Comparison of ENCODE assay signal across 11 cellular contexts in genomic region chr12:108638997-108639822, GRCh38. TPM values are rescaled to one million over a fixed set of nuclear protein-coding genes. Genes with fewer than 3 reads are reported as not detected.
DNase-seq lines count a peak whose midpoint lies in the region; ATAC-seq and TF ChIP-seq lines count a peak whose summit lies in the region.
"Had no signal": no experiment of that assay in that cellular context is flagged by ENCODE, and none has a peak within 500 bp of the region (broad histone marks: within the 10 kb centered on the region; RNA-seq: fewer than 3 reads in every experiment).

No MANE protein-coding gene starts in this region.

- peak overlapping the region; percentile 100 for H3K27ac ChIP-seq in OCI-LY1 (ENCODE audit: low read depth, low read length, poor library complexity, severe bottlenecking)
- H3K27ac ChIP-seq: VCaP had no signal

- no peaks in the 10 kb centered on the region for H3K9me3 Mint-ChIP-seq in effector memory CD8-positive, alpha-beta T cell
- H3K9me3 Mint-ChIP-seq in neural crest cell = no peaks in the 10 kb centered on the region
- no peaks in the 10 kb centered on the region for H3K9me3 Mint-ChIP-seq in activated T-helper 2 cell treated with anti-CD3 and anti-CD28 coated beads, Interferon-gamma antibody, Interleukin-2, Interleukin-4, amounts not matched to agents 10 μg/mL and 5 μg/mL and 100 μg/mL, durations not matched to agents 14 hours and 24 hours and 36 hours
- H3K9me3 Mint-ChIP-seq: activated T-cell treated with anti-CD3 and anti-CD28 coated beads, Interleukin-2, amount 50 U/mL, for 72 hours; natural killer cell had no signal

- no peaks in the 10 kb centered on the region for H3K27me3 Mint-ChIP-seq in effector memory CD8-positive, alpha-beta T cell
- peaks cover 3% of the 10 kb centered on the region for H3K27me3 Mint-ChIP-seq in neural crest cell (ENCODE audit: low read depth)
- H3K27me3 Mint-ChIP-seq in activated T-helper 2 cell treated with anti-CD3 and anti-CD28 coated beads, Interferon-gamma antibody, Interleukin-2, Interleukin-4, amounts not matched to agents 10 μg/mL and 5 μg/mL and 100 μg/mL, durations not matched to agents 14 hours and 24 hours and 36 hours (ENCODE audit: low read depth) = no peaks in the 10 kb centered on the region

- ATAC-seq in effector memory CD8-positive, alpha-beta T cell (replicated peaks) = no peak
- ATAC-seq in HG03469 (IDR thresholded peaks at IDR 0.05; ENCODE audit: unreplicated experiment) (no peak), GM21360 (IDR thresholded peaks at IDR 0.05; ENCODE audit: unreplicated experiment) (no peak)
- ATAC-seq: natural killer cell had no signal

- peaks cover 22 to 25% of the 10 kb centered on the region in 2 donors for H3K4me1 Mint-ChIP-seq in effector memory CD8-positive, alpha-beta T cell (ENCODE audit: low read depth in 2 of 2)
- peaks cover 64% of the 10 kb centered on the region for H3K4me1 Mint-ChIP-seq in neural crest cell
- peaks cover 42% of the 10 kb centered on the region for H3K4me1 Mint-ChIP-seq in activated T-helper 2 cell treated with anti-CD3 and anti-CD28 coated beads, Interferon-gamma antibody, Interleukin-2, Interleukin-4, amounts not matched to agents 10 μg/mL and 5 μg/mL and 100 μg/mL, durations not matched to agents 14 hours and 24 hours and 36 hours (ENCODE audit: low read depth)

- DNase-seq in D341Med (ENCODE audit: low spot score) (peak; percentile 25), neural crest cell (ENCODE audit: low read depth, low spot score) (no peak), NCI-H748 treated with DMSO at 0.1 percent for 48 hours (lab: John Stamatoyannopoulos, UW) (no peak)
- no peak for DNase-seq in effector memory CD8-positive, alpha-beta T cell
- DNase-seq in activated T-helper 2 cell treated with anti-CD3 and anti-CD28 coated beads, Interferon-gamma antibody, Interleukin-2, Interleukin-4, amounts not matched to agents 10 μg/mL and 5 μg/mL and 100 μg/mL, durations not matched to agents 14 hours and 24 hours and 36 hours (ENCODE audit: low spot score) = no peak
- DNase-seq: activated T-cell treated with anti-CD3 and anti-CD28 coated beads, Interleukin-2, amount 50 U/mL, for 72 hours; natural killer cell had no signal

- H4K20me1 ChIP-seq in OCI-LY1 (ENCODE audit: insufficient read depth, low read length) = no peaks in the 10 kb centered on the region

- H3K36me3 Mint-ChIP-seq in effector memory CD8-positive, alpha-beta T cell (ENCODE audit: insufficient read depth) = peaks cover 11% of the 10 kb centered on the region
- no peaks in the 10 kb centered on the region for H3K36me3 Mint-ChIP-seq in neural crest cell (ENCODE audit: low read depth)
- no peaks in the 10 kb centered on the region for H3K36me3 Mint-ChIP-seq in activated T-helper 2 cell treated with anti-CD3 and anti-CD28 coated beads, Interferon-gamma antibody, Interleukin-2, Interleukin-4, amounts not matched to agents 10 μg/mL and 5 μg/mL and 100 μg/mL, durations not matched to agents 14 hours and 24 hours and 36 hours (ENCODE audit: low read depth)
- H3K36me3 Mint-ChIP-seq: natural killer cell had no signal

- peak overlapping the region; percentile 3 to 44 for H3K27ac Mint-ChIP-seq in effector memory CD8-positive, alpha-beta T cell
- peak overlapping the region; percentile 95 for H3K27ac Mint-ChIP-seq in neural crest cell (ENCODE audit: unreplicated experiment)
- H3K27ac Mint-ChIP-seq in activated T-helper 2 cell treated with anti-CD3 and anti-CD28 coated beads, Interferon-gamma antibody, Interleukin-2, Interleukin-4, amounts not matched to agents 10 μg/mL and 5 μg/mL and 100 μg/mL, durations not matched to agents 14 hours and 24 hours and 36 hours = no peak overlapping the region
- H3K27ac Mint-ChIP-seq: activated T-cell treated with anti-CD3 and anti-CD28 coated beads, Interleukin-2, amount 50 U/mL, for 72 hours had no signal

- H3K79me2 ChIP-seq in OCI-LY1 (ENCODE audit: insufficient read depth, low read length) = no peaks in the 10 kb centered on the region

- intact Hi-C loops in activated T-helper 2 cell treated with anti-CD3 and anti-CD28 coated beads, Interferon-gamma antibody, Interleukin-2, Interleukin-4, amounts not matched to agents 10 μg/mL and 5 μg/mL and 100 μg/mL, durations not matched to agents 14 hours and 24 hours and 36 hours (cut with micrococcal nuclease) = no loop called here

- H3K4me3 ChIP-seq in OCI-LY1 (ENCODE audit: low read depth, low read length, poor library complexity, severe bottlenecking) = peak overlapping the region; percentile 86

- peak overlapping the region; percentile 93 for H3K4me2 ChIP-seq in OCI-LY1 (ENCODE audit: low read length)

- 0 out of 2 replicates have a peak, but pooled peaks cover 3% of the 10 kb centered on the region for H3F3A ChIP-seq in OCI-LY1 (ENCODE audit: insufficient read depth, low read length)

- H2AFZ ChIP-seq in OCI-LY1 (ENCODE audit: low read length) = no peak overlapping the region

- H3K36me3 ChIP-seq in OCI-LY1 (ENCODE audit: insufficient read depth, low read length) = peaks cover 7% of the 10 kb centered on the region; the same call in 1 of the 2 replicates

- no peaks in the 10 kb centered on the region for H3K9me2 ChIP-seq in OCI-LY1 (ENCODE audit: low read depth, low read length)

- H3K27me3 ChIP-seq in OCI-LY1 (ENCODE audit: insufficient read depth, low read length) = no peaks in the 10 kb centered on the region

- H3K4me1 ChIP-seq in OCI-LY1 (ENCODE audit: insufficient read depth, low read length, severe bottlenecking) = peaks cover 84% of the 10 kb centered on the region

- TF ChIP-seq CTCF in OCI-LY1 (IDR thresholded peaks at IDR 0.05; ENCODE audit: low read length) = no peak
- no peak for TF ChIP-seq CTCF in neural crest cell (conservative IDR thresholded peaks at IDR 0.05)

- no peaks in the 10 kb centered on the region for H3K9me3 ChIP-seq in OCI-LY1 (ENCODE audit: low read length)

- peak overlapping the region; percentile 95; the same call in 1 of the 2 replicates for H3K9ac ChIP-seq in OCI-LY1 (ENCODE audit: low read length)

- no peak overlapping the region for H3K4me3 Mint-ChIP-seq in effector memory CD8-positive, alpha-beta T cell
- peak overlapping the region; percentile 58 for H3K4me3 Mint-ChIP-seq in neural crest cell
- H3K4me3 Mint-ChIP-seq in activated T-helper 2 cell treated with anti-CD3 and anti-CD28 coated beads, Interferon-gamma antibody, Interleukin-2, Interleukin-4, amounts not matched to agents 10 μg/mL and 5 μg/mL and 100 μg/mL, durations not matched to agents 14 hours and 24 hours and 36 hours (ENCODE audit: low read depth) = no peak overlapping the region
- H3K4me3 Mint-ChIP-seq: activated T-cell treated with anti-CD3 and anti-CD28 coated beads, Interleukin-2, amount 50 U/mL, for 72 hours; natural killer cell had no signal

RNA-seq across cellular contexts. Expression of gene SELPLG, which starts 5.5 kb away (rescaled TPM):
- 0.39 and 0.51 TPM in 2 replicates for total RNA-seq in neural crest cell
- 52.1 and 55.6 TPM in 2 replicates for total RNA-seq in activated T-helper 2 cell treated with anti-CD3 and anti-CD28 coated beads, Interferon-gamma antibody, Interleukin-2, Interleukin-4, amounts not matched to agents 10 μg/mL and 5 μg/mL and 100 μg/mL, durations not matched to agents 14 hours and 24 hours and 36 hours

RNA-seq across cellular contexts. Expression of gene TMEM119, which starts 41.3 kb away (rescaled TPM):
- total RNA-seq in neural crest cell = 0.72 and 1.0 TPM in 2 replicates
- not detected in 2 replicates for total RNA-seq in activated T-helper 2 cell treated with anti-CD3 and anti-CD28 coated beads, Interferon-gamma antibody, Interleukin-2, Interleukin-4, amounts not matched to agents 10 μg/mL and 5 μg/mL and 100 μg/mL, durations not matched to agents 14 hours and 24 hours and 36 hours

Comparison
In these comparisons a context has a peak if more than half of its experiments do, and no peak if none do; other contexts are left out.
1. RNA of gene SELPLG, which starts 5.5 kb away (total RNA-seq): 52.1 to 55.6 TPM in activated T-helper 2 cell treated with anti-CD3 and anti-CD28 coated beads, Interferon-gamma antibody, Interleukin-2, Interleukin-4, amounts not matched to agents 10 μg/mL and 5 μg/mL and 100 μg/mL, durations not matched to agents 14 hours and 24 hours and 36 hours; 0.39 to 0.51 TPM in neural crest cell; every median in the first group is over 10 times any median in the second.